42 cellular contexts compared by ENCODE assay signal in genomic region chr19:46040125-46040524, GRCh38. TPM values are rescaled to one million over a fixed set of nuclear protein-coding genes. Genes with fewer than 3 reads are reported as not detected.
"Had no signal": no experiment of that assay in that cellular context is flagged by ENCODE, and none has a peak within 500 bp of the region (broad histone marks: within the 10 kb centered on the region; RNA-seq: fewer than 3 reads in every experiment).

No MANE protein-coding gene starts in this region.

- ATAC-seq: activated naive CD4-positive, alpha-beta T cell treated with anti-CD3 and anti-CD28 coated beads, Interleukin-2, amount 50 U/mL, for 72 hours; activated naive CD8-positive, alpha-beta T cell treated with anti-CD3 and anti-CD28 coated beads, Interleukin-2, amount 50 U/mL, for 24 hours; activated T-cell treated with anti-CD3 and anti-CD28 coated beads, Interleukin-2, amount 50 U/mL, for 4 hours; activated T-cell treated with anti-CD3 and anti-CD28 coated beads, Interleukin-2, amount 50 U/mL, for 72 hours; activated T-helper 17 cell treated with anti-CD3 and anti-CD28 coated beads, Interleukin-2, amount 50 U/mL, for 72 hours; body of pancreas had no signal

- H3K4me3 Mint-ChIP-seq: activated naive CD4-positive, alpha-beta T cell treated with anti-CD3 and anti-CD28 coated beads for 36 hours; activated naive CD4-positive, alpha-beta T cell treated with anti-CD3 and anti-CD28 coated beads, Interleukin-2, amount 10 ng/mL, durations not matched to agents 7 days and 5 days; activated naive CD4-positive, alpha-beta T cell treated with anti-CD3 and anti-CD28 coated beads, Interleukin-2, amount 50 U/mL, for 24 hours; activated naive CD8-positive, alpha-beta T cell; activated naive CD8-positive, alpha-beta T cell treated with anti-CD3 and anti-CD28 coated beads for 36 hours; activated naive CD8-positive, alpha-beta T cell treated with anti-CD3 and anti-CD28 coated beads, Interleukin-2, amount 10 ng/mL, durations not matched to agents 7 days and 5 days; activated naive CD8-positive, alpha-beta T cell treated with anti-CD3 and anti-CD28 coated beads, Interleukin-2, amount 50 U/mL, for 24 hours; activated T-cell treated with anti-CD3 and anti-CD28 coated beads, Interleukin-2, amount 50 U/mL, for 24 hours; activated T-cell treated with anti-CD3 and anti-CD28 coated beads, Interleukin-2, amount 50 U/mL, for 4 hours; activated T-cell treated with anti-CD3 and anti-CD28 coated beads, Interleukin-2, amount 50 U/mL, for 72 hours; activated T-helper 1 cell treated with anti-CD3 and anti-CD28 coated beads, Interleukin-12 subunit alpha, Interleukin-12 subunit beta, Interleukin-2, Interleukin-4 antibody, amounts not matched to agents 30 ng/mL and 10 ng/mL and 1 ng/mL, durations not matched to agents 14 hours and 24 hours and 36 hours; activated T-helper 17 cell treated with anti-CD3 and anti-CD28 coated beads, Interleukin-2, amount 50 U/mL, for 72 hours; brain; central memory CD8-positive, alpha-beta T cell had no signal

- H3K36me3 ChIP-seq: adrenal gland, ascending aorta, brain microvascular endothelial cell, breast epithelium, cardiac muscle cell had no signal

- H3K27ac ChIP-seq: adrenal gland, ascending aorta, body of pancreas, brain microvascular endothelial cell, breast epithelium, cardiac muscle cell had no signal

- H3K9me3 Mint-ChIP-seq: activated naive CD4-positive, alpha-beta T cell treated with anti-CD3 and anti-CD28 coated beads for 36 hours; activated naive CD4-positive, alpha-beta T cell treated with anti-CD3 and anti-CD28 coated beads, Interleukin-2, amount 10 ng/mL, durations not matched to agents 7 days and 5 days; activated naive CD4-positive, alpha-beta T cell treated with anti-CD3 and anti-CD28 coated beads, Interleukin-2, amount 50 U/mL, for 24 hours; activated naive CD8-positive, alpha-beta T cell treated with anti-CD3 and anti-CD28 coated beads, Interleukin-2, amount 10 ng/mL, durations not matched to agents 7 days and 5 days; activated naive CD8-positive, alpha-beta T cell treated with anti-CD3 and anti-CD28 coated beads, Interleukin-2, amount 50 U/mL, for 24 hours; activated T-cell treated with anti-CD3 and anti-CD28 coated beads, Interleukin-2, amount 50 U/mL, for 4 hours; activated T-helper 17 cell treated with anti-CD3 and anti-CD28 coated beads, Interleukin-2, amount 50 U/mL, for 72 hours; activated T-helper 2 cell treated with anti-CD3 and anti-CD28 coated beads, Interferon-gamma antibody, Interleukin-2, Interleukin-4, amounts not matched to agents 10 μg/mL and 5 μg/mL and 100 μg/mL, durations not matched to agents 14 hours and 24 hours and 36 hours; central memory CD8-positive, alpha-beta T cell had no signal

- H3K27me3 ChIP-seq: ascending aorta, breast epithelium, cardiac muscle cell had no signal

- H3K36me3 Mint-ChIP-seq: activated naive CD4-positive, alpha-beta T cell treated with anti-CD3 and anti-CD28 coated beads, Interleukin-2, amount 10 ng/mL, durations not matched to agents 7 days and 5 days; activated naive CD4-positive, alpha-beta T cell treated with anti-CD3 and anti-CD28 coated beads, Interleukin-2, amount 50 U/mL, for 72 hours had no signal

- DNase-seq: activated effector memory CD4-positive, alpha-beta T cell treated with anti-CD3 and anti-CD28 coated beads, Interleukin-2, amount 50 U/mL, for 16 hours; activated effector memory CD4-positive, alpha-beta T cell treated with Interleukin-2 at 50 U/mL for 16 hours; activated gamma-delta T cell; activated gamma-delta T cell treated with Interleukin-2 at 50 U/mL for 16 hours; activated naive CD4-positive, alpha-beta T cell; activated naive CD4-positive, alpha-beta T cell treated with anti-CD3 and anti-CD28 coated beads for 36 hours; activated naive CD4-positive, alpha-beta T cell treated with anti-CD3 and anti-CD28 coated beads, Interleukin-2, amount 10 ng/mL, durations not matched to agents 7 days and 5 days; activated naive CD4-positive, alpha-beta T cell treated with anti-CD3 and anti-CD28 coated beads, Interleukin-2, amount 50 U/mL, for 16 hours; activated naive CD4-positive, alpha-beta T cell treated with Interleukin-2 at 50 U/mL for 16 hours; activated naive CD8-positive, alpha-beta T cell treated with anti-CD3 and anti-CD28 coated beads for 36 hours; activated naive CD8-positive, alpha-beta T cell treated with anti-CD3 and anti-CD28 coated beads, Interleukin-2, amount 10 ng/mL, durations not matched to agents 7 days and 5 days; activated naive CD8-positive, alpha-beta T cell treated with anti-CD3 and anti-CD28 coated beads, Interleukin-2, amount 50 U/mL, for 24 hours; activated T-cell treated with anti-CD3 and anti-CD28 coated beads, Interleukin-2, amount 50 U/mL, for 24 hours; activated T-cell treated with anti-CD3 and anti-CD28 coated beads, Interleukin-2, amount 50 U/mL, for 4 hours; activated T-cell treated with anti-CD3 and anti-CD28 coated beads, Interleukin-2, amount 50 U/mL, for 48 hours; activated T-cell treated with anti-CD3 and anti-CD28 coated beads, Interleukin-2, amount 50 U/mL, for 72 hours; adrenal gland; amniotic stem cell; amygdala; anterior cingulate cortex; body of pancreas; brain microvascular endothelial cell; caudate nucleus; central memory CD4-positive, alpha-beta T cell; cerebellar nuclear complex had no signal

- H3K9me3 ChIP-seq: adrenal gland, ascending aorta, body of pancreas, breast epithelium had no signal

- H3K4me1 ChIP-seq: adrenal gland, ascending aorta, body of pancreas had no signal

- H3K27ac Mint-ChIP-seq: activated naive CD4-positive, alpha-beta T cell treated with anti-CD3 and anti-CD28 coated beads for 36 hours; activated naive CD4-positive, alpha-beta T cell treated with anti-CD3 and anti-CD28 coated beads, Interleukin-2, amount 10 ng/mL, durations not matched to agents 7 days and 5 days; activated naive CD4-positive, alpha-beta T cell treated with anti-CD3 and anti-CD28 coated beads, Interleukin-2, amount 50 U/mL, for 72 hours; activated naive CD8-positive, alpha-beta T cell; activated naive CD8-positive, alpha-beta T cell treated with anti-CD3 and anti-CD28 coated beads for 36 hours; activated naive CD8-positive, alpha-beta T cell treated with anti-CD3 and anti-CD28 coated beads, Interleukin-2, amount 10 ng/mL, durations not matched to agents 7 days and 5 days; activated naive CD8-positive, alpha-beta T cell treated with anti-CD3 and anti-CD28 coated beads, Interleukin-2, amount 50 U/mL, for 24 hours; activated T-cell treated with anti-CD3 and anti-CD28 coated beads, Interleukin-2, amount 50 U/mL, for 24 hours; activated T-cell treated with anti-CD3 and anti-CD28 coated beads, Interleukin-2, amount 50 U/mL, for 72 hours; activated T-helper 1 cell treated with anti-CD3 and anti-CD28 coated beads, Interleukin-12 subunit alpha, Interleukin-12 subunit beta, Interleukin-2, Interleukin-4 antibody, amounts not matched to agents 30 ng/mL and 10 ng/mL and 1 ng/mL, durations not matched to agents 14 hours and 24 hours and 36 hours; activated T-helper 17 cell treated with anti-CD3 and anti-CD28 coated beads, Interleukin-2, amount 50 U/mL, for 72 hours; activated T-helper 2 cell treated with anti-CD3 and anti-CD28 coated beads, Interferon-gamma antibody, Interleukin-2, Interleukin-4, amounts not matched to agents 10 μg/mL and 5 μg/mL and 100 μg/mL, durations not matched to agents 14 hours and 24 hours and 36 hours; brain had no signal

- H3K4me3 ChIP-seq: adrenal gland, ascending aorta, body of pancreas, breast epithelium, cardiac muscle cell had no signal

- H3K4me1 Mint-ChIP-seq: activated naive CD4-positive, alpha-beta T cell treated with anti-CD3 and anti-CD28 coated beads, Interleukin-2, amount 10 ng/mL, durations not matched to agents 7 days and 5 days; activated naive CD4-positive, alpha-beta T cell treated with anti-CD3 and anti-CD28 coated beads, Interleukin-2, amount 50 U/mL, for 24 hours; activated naive CD8-positive, alpha-beta T cell treated with anti-CD3 and anti-CD28 coated beads for 36 hours; activated naive CD8-positive, alpha-beta T cell treated with anti-CD3 and anti-CD28 coated beads, Interleukin-2, amount 10 ng/mL, durations not matched to agents 7 days and 5 days; activated naive CD8-positive, alpha-beta T cell treated with anti-CD3 and anti-CD28 coated beads, Interleukin-2, amount 50 U/mL, for 24 hours; central memory CD8-positive, alpha-beta T cell had no signal

RNA-seq across cellular contexts. Expression of gene IGFL4, which starts 0.7 kb away (rescaled TPM):
- total RNA-seq: activated naive CD4-positive, alpha-beta T cell treated with anti-CD3 and anti-CD28 coated beads for 36 hours; activated naive CD4-positive, alpha-beta T cell treated with anti-CD3 and anti-CD28 coated beads, Interleukin-2, amount 50 U/mL, for 72 hours; activated naive CD8-positive, alpha-beta T cell treated with anti-CD3 and anti-CD28 coated beads for 36 hours; activated naive CD8-positive, alpha-beta T cell treated with anti-CD3 and anti-CD28 coated beads, Interleukin-2, amount 10 ng/mL, durations not matched to agents 7 days and 5 days; activated T-cell treated with anti-CD3 and anti-CD28 coated beads, Interleukin-2, amount 50 U/mL, for 4 hours; activated T-cell treated with anti-CD3 and anti-CD28 coated beads, Interleukin-2, amount 50 U/mL, for 72 hours; activated T-helper 1 cell treated with anti-CD3 and anti-CD28 coated beads, Interleukin-12 subunit alpha, Interleukin-12 subunit beta, Interleukin-2, Interleukin-4 antibody, amounts not matched to agents 30 ng/mL and 10 ng/mL and 1 ng/mL, durations not matched to agents 14 hours and 24 hours and 36 hours; activated T-helper 17 cell treated with anti-CD3 and anti-CD28 coated beads, Interleukin-2, amount 50 U/mL, for 72 hours; activated T-helper 2 cell treated with anti-CD3 and anti-CD28 coated beads, Interferon-gamma antibody, Interleukin-2, Interleukin-4, amounts not matched to agents 10 μg/mL and 5 μg/mL and 100 μg/mL, durations not matched to agents 14 hours and 24 hours and 36 hours; aorta; ascending aorta; body of pancreas; breast epithelium; bronchial epithelial cell; cardiac septum; chondrocyte had no signal
- polyA plus RNA-seq: aorta had no signal

RNA-seq across cellular contexts. Expression of gene PGLYRP1, which starts 17.3 kb away (rescaled TPM):
- total RNA-seq: activated naive CD4-positive, alpha-beta T cell treated with anti-CD3 and anti-CD28 coated beads for 36 hours; activated naive CD4-positive, alpha-beta T cell treated with anti-CD3 and anti-CD28 coated beads, Interleukin-2, amount 50 U/mL, for 72 hours; activated naive CD8-positive, alpha-beta T cell treated with anti-CD3 and anti-CD28 coated beads for 36 hours; activated naive CD8-positive, alpha-beta T cell treated with anti-CD3 and anti-CD28 coated beads, Interleukin-2, amount 10 ng/mL, durations not matched to agents 7 days and 5 days; activated T-cell treated with anti-CD3 and anti-CD28 coated beads, Interleukin-2, amount 50 U/mL, for 4 hours; activated T-cell treated with anti-CD3 and anti-CD28 coated beads, Interleukin-2, amount 50 U/mL, for 72 hours; activated T-helper 1 cell treated with anti-CD3 and anti-CD28 coated beads, Interleukin-12 subunit alpha, Interleukin-12 subunit beta, Interleukin-2, Interleukin-4 antibody, amounts not matched to agents 30 ng/mL and 10 ng/mL and 1 ng/mL, durations not matched to agents 14 hours and 24 hours and 36 hours; activated T-helper 17 cell treated with anti-CD3 and anti-CD28 coated beads, Interleukin-2, amount 50 U/mL, for 72 hours; activated T-helper 2 cell treated with anti-CD3 and anti-CD28 coated beads, Interferon-gamma antibody, Interleukin-2, Interleukin-4, amounts not matched to agents 10 μg/mL and 5 μg/mL and 100 μg/mL, durations not matched to agents 14 hours and 24 hours and 36 hours; adrenal gland; ascending aorta; astrocyte; body of pancreas; breast epithelium; bronchial epithelial cell; cardiac muscle cell; cerebellum; chondrocyte had no signal
